ENCODE assay signal across 1 cellular context in the genomic region with DNA sequence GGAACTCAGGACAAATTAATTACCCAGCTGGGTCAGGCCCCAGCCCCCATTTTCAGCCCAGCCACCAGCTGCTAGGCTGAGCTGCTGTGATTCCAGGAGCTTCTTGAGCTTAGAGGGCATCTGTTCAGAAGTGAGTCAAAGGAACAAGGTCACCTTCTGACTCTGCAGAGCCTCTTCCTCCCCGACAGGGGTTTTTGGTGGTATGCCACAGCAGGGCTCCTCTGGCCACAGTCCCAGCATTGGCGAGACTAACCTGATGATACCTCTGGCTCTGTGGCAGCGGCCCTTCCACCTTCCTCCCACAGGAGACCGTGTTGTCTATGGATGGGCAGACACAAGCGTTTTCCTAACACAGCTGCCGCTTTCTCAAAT.
TF ChIP-seq lines count a peak whose summit lies in the region.

No MANE protein-coding gene starts in this region.

TF ChIP-seq in HepG2, 621 proteins besides CTCF, POLR2A, EP300 and RAD21 (continued from another document):
- TF ChIP-seq, protein P1, sequence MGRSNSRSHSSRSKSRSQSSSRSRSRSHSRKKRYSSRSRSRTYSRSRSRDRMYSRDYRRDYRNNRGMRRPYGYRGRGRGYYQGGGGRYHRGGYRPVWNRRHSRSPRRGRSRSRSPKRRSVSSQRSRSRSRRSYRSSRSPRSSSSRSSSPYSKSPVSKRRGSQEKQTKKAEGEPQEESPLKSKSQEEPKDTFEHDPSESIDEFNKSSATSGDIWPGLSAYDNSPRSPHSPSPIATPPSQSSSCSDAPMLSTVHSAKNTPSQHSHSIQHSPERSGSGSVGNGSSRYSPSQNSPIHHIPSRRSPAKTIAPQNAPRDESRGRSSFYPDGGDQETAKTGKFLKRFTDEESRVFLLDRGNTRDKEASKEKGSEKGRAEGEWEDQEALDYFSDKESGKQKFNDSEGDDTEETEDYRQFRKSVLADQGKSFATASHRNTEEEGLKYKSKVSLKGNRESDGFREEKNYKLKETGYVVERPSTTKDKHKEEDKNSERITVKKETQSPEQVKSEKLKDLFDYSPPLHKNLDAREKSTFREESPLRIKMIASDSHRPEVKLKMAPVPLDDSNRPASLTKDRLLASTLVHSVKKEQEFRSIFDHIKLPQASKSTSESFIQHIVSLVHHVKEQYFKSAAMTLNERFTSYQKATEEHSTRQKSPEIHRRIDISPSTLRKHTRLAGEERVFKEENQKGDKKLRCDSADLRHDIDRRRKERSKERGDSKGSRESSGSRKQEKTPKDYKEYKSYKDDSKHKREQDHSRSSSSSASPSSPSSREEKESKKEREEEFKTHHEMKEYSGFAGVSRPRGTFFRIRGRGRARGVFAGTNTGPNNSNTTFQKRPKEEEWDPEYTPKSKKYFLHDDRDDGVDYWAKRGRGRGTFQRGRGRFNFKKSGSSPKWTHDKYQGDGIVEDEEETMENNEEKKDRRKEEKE (IDR thresholded peaks at IDR 0.05), result no peak
- TF ChIP-seq MIXL1 (CRISPR knock-in tag; IDR thresholded peaks at IDR 0.05) (0 out of 2 replicates have a peak, but pooled peaks have one; percentile 51), ZNF749 (CRISPR knock-in tag; IDR thresholded peaks at IDR 0.05; ENCODE audit: borderline replicate concordance) (no peak)
TF ChIP-seq in HepG2: peak in this region for 1.
